ENCODE assay signal across 8 cellular contexts in genomic region chr10:124465003-124465776, GRCh38. TPM values are rescaled to one million over a fixed set of nuclear protein-coding genes. Genes with fewer than 3 reads are reported as not detected.
A peak's percentile ranks its signal among the peaks of the same experiment; 100 is the strongest.
DNase-seq lines count a peak whose midpoint lies in the region; ATAC-seq and TF ChIP-seq lines count a peak whose summit lies in the region.
"Had no signal": no experiment of that assay in that cellular context is flagged by ENCODE, and none has a peak within 500 bp of the region (broad histone marks: within the 10 kb centered on the region; RNA-seq: fewer than 3 reads in every experiment).

No MANE protein-coding gene starts in this region.

- no peak overlapping the region for H2BK120ac ChIP-seq in mesendoderm (ENCODE audit: low read depth, low read length)

- intact Hi-C loops in MCF 10A (cut with micrococcal nuclease): no loop called here

- H3K27ac ChIP-seq in OCI-LY3 (ENCODE audit: low read length) (0 out of 2 replicates have a peak overlapping the region, but pooled peaks have one; percentile 19), mesendoderm (ENCODE audit: low read depth, low read length) (no peak overlapping the region)
- H3K27ac ChIP-seq: ovary had no signal

- H3K36me3 ChIP-seq in OCI-LY3 (replicated peaks; ENCODE audit: low read depth, low read length) (no peaks in the 10 kb centered on the region), mesendoderm (ENCODE audit: control insufficient read depth, insufficient read depth, low read length) (no peaks in the 10 kb centered on the region)
- H3K36me3 ChIP-seq: ovary had no signal

- no peak overlapping the region for H4K8ac ChIP-seq in mesendoderm (ENCODE audit: low read depth, low read length)

- ATAC-seq in GM18868 (IDR thresholded peaks at IDR 0.05; ENCODE audit: unreplicated experiment) (peak; percentile 49), HG02852 (IDR thresholded peaks at IDR 0.05; ENCODE audit: unreplicated experiment) (peak; percentile 49)

- no peaks in the 10 kb centered on the region for H3K9me3 ChIP-seq in OCI-LY3 (ENCODE audit: insufficient read depth, low read length)
- H3K9me3 ChIP-seq: ovary had no signal

- H3K4me2 ChIP-seq in OCI-LY3 (ENCODE audit: low read length) (peak overlapping the region; percentile 60), mesendoderm (ENCODE audit: low read length) (no peak overlapping the region)

- no peak overlapping the region for H3K4me3 Mint-ChIP-seq in MCF 10A (ENCODE audit: unreplicated experiment)

- no peak overlapping the region for H4K5ac ChIP-seq in mesendoderm (ENCODE audit: low read length)

- H3K18ac ChIP-seq in mesendoderm (ENCODE audit: low read length): no peak overlapping the region

- no peaks in the 10 kb centered on the region for H3K9me3 Mint-ChIP-seq in MCF 10A (ENCODE audit: unreplicated experiment)

- no peak overlapping the region for H2BK15ac ChIP-seq in mesendoderm (replicated peaks; ENCODE audit: low read depth)

- H4K20me1 ChIP-seq in OCI-LY3 (ENCODE audit: insufficient read depth, low read length): no peaks in the 10 kb centered on the region

- H3K4me3 ChIP-seq in OCI-LY3 (ENCODE audit: low read length) (no peak overlapping the region), mesendoderm (ENCODE audit: low read length) (no peak overlapping the region)
- H3K4me3 ChIP-seq: ovary had no signal

- H3K56ac ChIP-seq in mesendoderm (ENCODE audit: low read length): peak overlapping the region; percentile 62

- no peaks in the 10 kb centered on the region for H3K27me3 ChIP-seq in OCI-LY3 (ENCODE audit: low read depth, low read length)
- no peaks in the 10 kb centered on the region for H3K27me3 ChIP-seq in mesendoderm (ENCODE audit: insufficient read depth, low read length, poor library complexity)
- H3K27me3 ChIP-seq: ovary had no signal

- H3K79me2 ChIP-seq in OCI-LY3 (ENCODE audit: low read length) (no peaks in the 10 kb centered on the region), mesendoderm (ENCODE audit: control insufficient read depth, insufficient read depth, low read length) (no peaks in the 10 kb centered on the region)

- H3K27me3 Mint-ChIP-seq in MCF 10A (ENCODE audit: insufficient read depth, unreplicated experiment): no peaks in the 10 kb centered on the region

- peaks cover 13% of the 10 kb centered on the region for H3K4me1 Mint-ChIP-seq in MCF 10A (ENCODE audit: insufficient read depth, unreplicated experiment)

- no peak overlapping the region for H3K4ac ChIP-seq in mesendoderm (ENCODE audit: low read depth, low read length)

- H3K27ac Mint-ChIP-seq in MCF 10A (ENCODE audit: low read depth, unreplicated experiment): no peak overlapping the region

- BruUV-seq in MCF 10A (replicated peaks; lab: Mats Ljungman, UMichigan): no TSS peak

- no CpG with 5 or more reads among the region's 17 CpGs for WGBS in mesendoderm (ENCODE audit: extremely low coverage, insufficient coverage, low lambda C conversion rate)

- no peak overlapping the region for H2BK5ac ChIP-seq in mesendoderm (ENCODE audit: low read length)

- no peak overlapping the region for H3K23ac ChIP-seq in mesendoderm (ENCODE audit: low read length)

- H3K9ac ChIP-seq in OCI-LY3 (ENCODE audit: low read length): no peak overlapping the region
- no peak overlapping the region for H3K9ac ChIP-seq in mesendoderm (ENCODE audit: low read length)

- no peak overlapping the region for H2AK5ac ChIP-seq in mesendoderm (ENCODE audit: low read length)

- no peaks in the 10 kb centered on the region for H3K36me3 Mint-ChIP-seq in MCF 10A (ENCODE audit: insufficient read depth, unreplicated experiment)

- TF ChIP-seq CTCF in OCI-LY3 (IDR thresholded peaks at IDR 0.05; ENCODE audit: low read depth, low read length) (no peak), MCF 10A (IDR thresholded peaks at IDR 0.05; ENCODE audit: unreplicated experiment) (no peak)

- H3K79me1 ChIP-seq in mesendoderm (ENCODE audit: low read length): no peaks in the 10 kb centered on the region

- CTCF ChIA-PET in MCF 10A (lab: Yijun Ruan, JAX): interaction anchor here (0.7 kb wide), 1 partner anchor 64 kb away, joined by 3 read pairs; no protein-coding TSS in a partner anchor

- peaks cover 13% of the 10 kb centered on the region for H3K4me1 ChIP-seq in OCI-LY3 (ENCODE audit: low read length)
- H3K4me1 ChIP-seq in mesendoderm (ENCODE audit: control insufficient read depth, low read depth, low read length): peaks cover 4% of the 10 kb centered on the region

- H2AFZ ChIP-seq in OCI-LY3 (ENCODE audit: low read depth, low read length): no peak overlapping the region

- POLR2A ChIA-PET in MCF 10A (lab: Yijun Ruan, JAX): no interaction called here

- DNase-seq in mesendoderm (no peak), MCF 10A (ENCODE audit: unreplicated experiment) (no peak), NCI-H1694 (lab: John Stamatoyannopoulos, UW) (no peak), NCI-H1436 treated with DMSO at 0.1 percent for 48 hours (lab: John Stamatoyannopoulos, UW) (no peak)
- DNase-seq: ovary had no signal

RNA-seq across cellular contexts. Expression of gene LHPP, which starts 3.6 kb away (rescaled TPM):
- 8.5 TPM for polyA plus RNA-seq in mesendoderm (2013, experiment 1 of 2)
- 8.8 TPM for polyA plus RNA-seq in mesendoderm (2013, experiment 2 of 2)
- 3.5 and 3.7 TPM in 2 replicates for total RNA-seq in MCF 10A (2022)

RNA-seq across cellular contexts. Expression of gene NKX1-2, which starts 15.4 kb away (rescaled TPM):
- polyA plus RNA-seq in mesendoderm (2013, experiment 1 of 2): 53.0 TPM
- 54.5 TPM for polyA plus RNA-seq in mesendoderm (2013, experiment 2 of 2)
- total RNA-seq in MCF 10A (2022): 0.10 and 0.35 TPM in 2 replicates
- polyA plus RNA-seq: ovary had no signal

RNA-seq across cellular contexts. Expression of gene OAT, which starts 46.5 kb away (rescaled TPM):
- polyA plus RNA-seq in mesendoderm (2013, experiment 1 of 2): 98.1 TPM
- 97.6 TPM for polyA plus RNA-seq in mesendoderm (2013, experiment 2 of 2)
- total RNA-seq in MCF 10A (2022): 62.2 and 68.1 TPM in 2 replicates
